In the genomic region with DNA sequence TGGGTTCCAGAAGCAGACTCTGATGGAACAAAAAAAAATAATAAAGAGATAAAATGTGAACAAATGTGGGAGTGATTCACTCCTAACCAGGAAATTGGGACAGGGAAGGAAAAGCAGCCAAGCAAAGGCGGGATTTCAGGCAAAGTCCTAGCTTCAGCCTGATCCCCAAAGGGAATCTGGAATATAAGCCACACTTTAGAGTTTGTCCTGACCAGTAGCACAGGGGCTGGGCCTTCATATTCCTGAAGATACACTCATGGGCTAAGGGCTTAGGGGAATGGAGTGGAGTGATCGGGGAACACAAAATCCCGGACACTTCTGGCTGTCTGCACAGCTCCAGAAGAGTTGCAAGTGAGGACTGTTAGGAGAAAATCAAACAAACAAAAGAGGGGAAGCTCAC, we compare ENCODE assay signal across 15 cellular contexts.
DNase-seq lines count a peak whose midpoint lies in the region; ATAC-seq, FAIRE-seq and TF ChIP-seq lines count a peak whose summit lies in the region.
"Had no signal": no experiment of that assay in that cellular context is flagged by ENCODE, and none has a peak within 500 bp of the region (broad histone marks: within the 10 kb centered on the region; RNA-seq: fewer than 3 reads in every experiment).

No MANE protein-coding gene starts in this region.

- peak overlapping the region; percentile 55 for H3K27ac ChIP-seq in IMR-90 (ENCODE audit: insufficient read depth, low read length)
- H3K27ac ChIP-seq in hepatocyte = peak overlapping the region; percentile 21
- H3K27ac ChIP-seq in subcutaneous abdominal adipose tissue (ENCODE audit: low read depth, low read length) = peak overlapping the region; percentile 90
- no peak overlapping the region for H3K27ac ChIP-seq in HepG2 (ENCODE audit: extremely low read length, insufficient read depth, low read length)

- BruUV-seq in IMR-90 (replicated peaks; lab: Mats Ljungman, UMichigan) = no TSS peak
- BruUV-seq in HepG2 (replicated peaks; lab: Mats Ljungman, UMichigan) = no TSS peak

- H3K36me3 ChIP-seq in IMR-90 (ENCODE audit: control insufficient read depth, insufficient read depth, low read length) = no peaks in the 10 kb centered on the region
- no peaks in the 10 kb centered on the region for H3K36me3 ChIP-seq in hepatocyte (replicated peaks; ENCODE audit: insufficient read depth, low read depth)
- no peaks in the 10 kb centered on the region for H3K36me3 ChIP-seq in subcutaneous abdominal adipose tissue (ENCODE audit: control insufficient read depth in 5 of 5, insufficient read depth in 5 of 5, low read length in 5 of 5)
- no peaks in the 10 kb centered on the region for H3K36me3 ChIP-seq in HepG2 (replicated peaks in 1 of 2; ENCODE audit: control insufficient read depth in 1 of 2, insufficient read depth in 2 of 2, low read length in 2 of 2)

- H2AK9ac ChIP-seq in IMR-90 (replicated peaks; ENCODE audit: low read depth, low read length, poor library complexity) = no peak overlapping the region

- intact Hi-C loops in IMR-90 (cut with micrococcal nuclease) = no loop called here
- intact Hi-C loops in HepG2 (cut with micrococcal nuclease; ENCODE audit: unreplicated experiment) = no loop called here

- H3K4me3 ChIP-seq in IMR-90 (ENCODE audit: insufficient read depth, low read depth, low read length) (no peak overlapping the region), hepatocyte (no peak overlapping the region), subcutaneous abdominal adipose tissue (ENCODE audit: low read depth in 1 of 5, low read length in 5 of 5) (no peak overlapping the region), HepG2 (replicated peaks in 1 of 3; ENCODE audit: insufficient read depth in 1 of 3, low read depth in 2 of 3, low read length in 3 of 3) (no peak overlapping the region)

- peak overlapping the region; percentile 83; the same call in 1 of the 2 replicates for H2BK20ac ChIP-seq in IMR-90 (ENCODE audit: low read depth, low read length)

- TF ChIP-seq EP300 in HepG2 (IDR thresholded peaks at IDR 0.05; ENCODE audit: low read depth in 2 of 2, low read length in 2 of 2) = no peak
- no peak for TF ChIP-seq EP300 in HepG2 (CRISPR knock-in tag; IDR thresholded peaks at IDR 0.05; ENCODE audit: borderline replicate concordance)

- H3K79me1 ChIP-seq in IMR-90 (ENCODE audit: low read depth in 1 of 2, low read length in 2 of 2) = no peaks in the 10 kb centered on the region

- TF ChIP-seq RAD21 in IMR-90 (IDR thresholded peaks at IDR 0.05; ENCODE audit: low read length) (no peak), HepG2 (CRISPR knock-in tag; IDR thresholded peaks at IDR 0.05) (no peak)

- in situ Hi-C loops in IMR-90 (cut with MboI; ENCODE audit: low sequenced_read_pairs) (no loop called here), HepG2 (cut with HindIII; ENCODE audit: extremely low pct_ligation_motif_present, low pct_unique_long_range_greater_than_20kb) (no loop called here)

- H3K27ac Mint-ChIP-seq in chondrocyte (ENCODE audit: unreplicated experiment) = peak overlapping the region; percentile 96
- H3K27ac Mint-ChIP-seq: activated CD8-positive, alpha-beta memory T cell treated with anti-CD3 and anti-CD28 coated beads, Interleukin-2, amount 10 ng/mL, durations not matched to agents 7 days and 5 days; CD14-positive monocyte had no signal

- H3K9me1 ChIP-seq in IMR-90 (ENCODE audit: insufficient read depth, low read length) = peaks cover 7% of the 10 kb centered on the region

- H2AK5ac ChIP-seq in IMR-90 (ENCODE audit: low read depth, low read length) = peak overlapping the region; percentile 46

- H3K27me3 ChIP-seq in IMR-90 (ENCODE audit: control insufficient read depth, insufficient read depth, low read length) = no peaks in the 10 kb centered on the region
- H3K27me3 ChIP-seq in hepatocyte = no peaks in the 10 kb centered on the region
- no peaks in the 10 kb centered on the region for H3K27me3 ChIP-seq in subcutaneous abdominal adipose tissue (ENCODE audit: control insufficient read depth in 5 of 5, insufficient read depth in 4 of 5, low read length in 5 of 5)
- no peaks in the 10 kb centered on the region for H3K27me3 ChIP-seq in HepG2 (ENCODE audit: control insufficient read depth in 1 of 2, insufficient read depth in 2 of 2, low read length in 2 of 2)

- H3K23ac ChIP-seq in IMR-90 (ENCODE audit: low read depth, low read length) = peak overlapping the region; percentile 44; the same call in 1 of the 2 replicates

- dilution Hi-C loops in IMR-90 (cut with HindIII; ENCODE audit: low sequenced_read_pairs, unreplicated experiment) = no loop called here

- no peaks in the 10 kb centered on the region for H3K9me2 ChIP-seq in hepatocyte (replicated peaks; ENCODE audit: insufficient read depth)

- H3K4me3 Mint-ChIP-seq in chondrocyte (ENCODE audit: unreplicated experiment) = no peak overlapping the region
- H3K4me3 Mint-ChIP-seq: activated CD8-positive, alpha-beta memory T cell treated with anti-CD3 and anti-CD28 coated beads, Interleukin-2, amount 10 ng/mL, durations not matched to agents 7 days and 5 days; CD14-positive monocyte; central memory CD8-positive, alpha-beta T cell had no signal

- H3K4me1 Mint-ChIP-seq in chondrocyte (ENCODE audit: low read depth) = peaks cover 90% of the 10 kb centered on the region

- WGBS in IMR-90 (ENCODE audit: extremely low coverage in 2 of 2, insufficient read length in 1 of 2), 2 experiments = no CpG with 5 or more reads among the region's 3 CpGs
- 60% methylated on average over 3 of the region's 3 CpGs for WGBS in hepatocyte (ENCODE audit: low lambda C conversion rate, missing lambda C conversion rate)
- 32% methylated on average over 3 of the region's 3 CpGs for WGBS in HepG2 (ENCODE audit: low lambda C conversion rate)

- H4K5ac ChIP-seq in IMR-90 (ENCODE audit: low read depth, low read length) = peak overlapping the region; percentile 31

- TF ChIP-seq POLR2A in IMR-90 (IDR thresholded peaks at IDR 0.05; ENCODE audit: low read depth, low read length) (no peak), HepG2 (IDR thresholded peaks at IDR 0.05; ENCODE audit: insufficient read depth in 1 of 2, low read depth in 2 of 2, low read length in 2 of 2) (no peak)

- FAIRE-seq in HepG2 (lab: Jason Lieb, UNC) = no peak

- peak overlapping the region; percentile 34 for H3K14ac ChIP-seq in IMR-90 (replicated peaks; ENCODE audit: low read depth, low read length)

- POLR2A ChIA-PET in IMR-90 (lab: Charles Lee; ENCODE audit: unreplicated experiment) = no interaction called here
- POLR2A ChIA-PET in HepG2 (lab: Yijun Ruan, JAX) = no interaction called here

- H3K27me3 Mint-ChIP-seq in chondrocyte (ENCODE audit: low read depth) = no peaks in the 10 kb centered on the region
- H3K27me3 Mint-ChIP-seq: activated CD8-positive, alpha-beta memory T cell treated with anti-CD3 and anti-CD28 coated beads, Interleukin-2, amount 10 ng/mL, durations not matched to agents 7 days and 5 days; central memory CD8-positive, alpha-beta T cell had no signal

- CTCF ChIA-PET in IMR-90 (lab: Yijun Ruan, JAX) = interaction anchor here (0.6 to 1.8 kb wide), 6 partner anchors 12 to 285 kb away, joined by 3 to 5 read pairs (median 4); no protein-coding TSS in a partner anchor
- CTCF ChIA-PET in HepG2 (lab: Yijun Ruan, JAX; ENCODE audit: low intra/inter-chr PET ratio, low total read pairs) = no interaction called here

- H2BK5ac ChIP-seq in IMR-90 (ENCODE audit: low read depth, low read length, poor library complexity, severe bottlenecking) = peak overlapping the region; percentile 64

- peak; percentile 51 for ATAC-seq in IMR-90 (ENCODE audit: low read depth)
- no peak for ATAC-seq in HepG2
- ATAC-seq: activated CD8-positive, alpha-beta memory T cell treated with anti-CD3 and anti-CD28 coated beads, Interleukin-2, amount 10 ng/mL, durations not matched to agents 7 days and 5 days; HCT116 had no signal

- peak overlapping the region; percentile 69 for H3K4ac ChIP-seq in IMR-90 (ENCODE audit: low read depth, low read length)

- H3K9me3 ChIP-seq in IMR-90 (ENCODE audit: control insufficient read depth, insufficient read depth, low read length) (no peaks in the 10 kb centered on the region), hepatocyte (ENCODE audit: low read depth) (no peaks in the 10 kb centered on the region), subcutaneous abdominal adipose tissue (ENCODE audit: control insufficient read depth in 5 of 5, low read length in 5 of 5) (no peaks in the 10 kb centered on the region), HepG2 (ENCODE audit: low read length) (no peaks in the 10 kb centered on the region)

- peak overlapping the region; percentile 30 for H3K18ac ChIP-seq in IMR-90 (ENCODE audit: low read depth, low read length)

- H2AFZ ChIP-seq in IMR-90 (replicated peaks; ENCODE audit: low read length, poor library complexity) = peak overlapping the region; percentile 85
- H2AFZ ChIP-seq in hepatocyte = no peak overlapping the region
- H2AFZ ChIP-seq in HepG2 (ENCODE audit: low read length) = no peak overlapping the region

- H4K8ac ChIP-seq in IMR-90 (ENCODE audit: low read depth in 2 of 2, low read length in 2 of 2) = peak overlapping the region; percentile 59 to 70

- TF ChIP-seq CTCF in IMR-90 (conservative IDR thresholded peaks at IDR 0.05; ENCODE audit: low read depth, low read length) (no peak), chondrocyte (IDR thresholded peaks at IDR 0.05) (no peak), hepatocyte (IDR thresholded peaks at IDR 0.05; ENCODE audit: poor library complexity) (no peak), HepG2 (CRISPR knock-in tag; IDR thresholded peaks at IDR 0.05) (no peak)

- peak overlapping the region; percentile 3 for H3K4me2 ChIP-seq in IMR-90 (ENCODE audit: low read depth, low read length)
- H3K4me2 ChIP-seq in hepatocyte = no peak overlapping the region
- no peak overlapping the region for H3K4me2 ChIP-seq in HepG2 (ENCODE audit: low read depth, low read length)

- H4K20me1 ChIP-seq in IMR-90 (ENCODE audit: insufficient read depth, low read length) = no peaks in the 10 kb centered on the region
- H4K20me1 ChIP-seq in hepatocyte (ENCODE audit: insufficient read depth, poor library complexity, severe bottlenecking) = no peaks in the 10 kb centered on the region
- H4K20me1 ChIP-seq in HepG2 (ENCODE audit: insufficient read depth, low read length) = no peaks in the 10 kb centered on the region

- H2BK15ac ChIP-seq in IMR-90 (ENCODE audit: low read depth, low read length) = peak overlapping the region; percentile 65; the same call in 1 of the 3 replicates

- no peak overlapping the region for H3K9ac ChIP-seq in IMR-90 (ENCODE audit: low read depth, low read length)
- H3K9ac ChIP-seq in subcutaneous abdominal adipose tissue (ENCODE audit: low read length in 5 of 5) = peak overlapping the region in 4 of 5 donors; percentile 30 to 42 (median 38)
- H3K9ac ChIP-seq in HepG2 (ENCODE audit: insufficient read depth, low read depth, low read length) = no peak overlapping the region

- H3K79me2 ChIP-seq in hepatocyte (no peaks in the 10 kb centered on the region), HepG2 (ENCODE audit: insufficient read depth, low read length) (no peaks in the 10 kb centered on the region)

- DNase-seq in IMR-90 (peak; percentile 40), chondrocyte (ENCODE audit: low spot score) (no peak), hepatocyte (ENCODE audit: low spot score) (peak; percentile 7), NCI-H446 (lab: John Stamatoyannopoulos, UW) (no peak), DMS153 treated with DMSO at 0.1 percent for 48 hours (lab: John Stamatoyannopoulos, UW; ENCODE audit: unreplicated experiment) (no peak), HepG2 (ENCODE audit: low spot score) (no peak)
- no peak for DNase-seq in stimulated activated CD4-positive, alpha-beta T cell treated with anti-CD3 and anti-CD28 coated beads, Interleukin-2, amount 100 ng/mL, for 24 hours
- DNase-seq: activated CD8-positive, alpha-beta memory T cell treated with anti-CD3 and anti-CD28 coated beads, Interleukin-2, amount 10 ng/mL, durations not matched to agents 7 days and 5 days; activated naive CD4-positive, alpha-beta T cell treated with Interleukin-2 at 50 U/mL for 16 hours; GDM1; posterior cingulate gyrus had no signal

- no peak overlapping the region for H3K56ac ChIP-seq in IMR-90 (ENCODE audit: extremely low read depth, insufficient read depth, low read length)

- H3K9me3 Mint-ChIP-seq in chondrocyte (ENCODE audit: low read depth) = no peaks in the 10 kb centered on the region
- H3K9me3 Mint-ChIP-seq: central memory CD8-positive, alpha-beta T cell had no signal

- peak overlapping the region; percentile 89 for H2BK120ac ChIP-seq in IMR-90 (ENCODE audit: low read depth, low read length)

- peaks cover 6% of the 10 kb centered on the region for H3K36me3 Mint-ChIP-seq in chondrocyte (ENCODE audit: low read depth)
- H3K36me3 Mint-ChIP-seq: activated CD8-positive, alpha-beta memory T cell treated with anti-CD3 and anti-CD28 coated beads, Interleukin-2, amount 10 ng/mL, durations not matched to agents 7 days and 5 days; CD14-positive monocyte had no signal

- peaks cover 14% of the 10 kb centered on the region for H3K4me1 ChIP-seq in IMR-90 (ENCODE audit: control insufficient read depth, insufficient read depth, low read length)
- no peaks in the 10 kb centered on the region for H3K4me1 ChIP-seq in hepatocyte (ENCODE audit: insufficient read depth)
- peaks cover 4 to 64% (median 57%) of the 10 kb centered on the region in 5 donors for H3K4me1 ChIP-seq in subcutaneous abdominal adipose tissue (ENCODE audit: control insufficient read depth in 5 of 5, insufficient read depth in 5 of 5, low read length in 5 of 5)
- H3K4me1 ChIP-seq in HepG2 (ENCODE audit: insufficient read depth, low read length) = no peaks in the 10 kb centered on the region

- H4K91ac ChIP-seq in IMR-90 (ENCODE audit: insufficient read depth, low read depth, low read length) = peak overlapping the region; percentile 88

Comparison
In these comparisons a context has a peak if more than half of its experiments do, and no peak if none do; other contexts are left out.
1. DNase-seq: peak in IMR-90 (single experiment) and hepatocyte (single experiment); none in chondrocyte (single experiment), NCI-H446 (0 of 2), DMS153 treated with DMSO at 0.1 percent for 48 hours (single experiment), HepG2 (single experiment) and stimulated activated CD4-positive, alpha-beta T cell treated with anti-CD3 and anti-CD28 coated beads, Interleukin-2, amount 100 ng/mL, for 24 hours (0 of 2).
2. H3K9ac ChIP-seq: peak in subcutaneous abdominal adipose tissue (4 of 5); none in IMR-90 (single experiment) and HepG2 (single experiment).